In the genomic region with DNA sequence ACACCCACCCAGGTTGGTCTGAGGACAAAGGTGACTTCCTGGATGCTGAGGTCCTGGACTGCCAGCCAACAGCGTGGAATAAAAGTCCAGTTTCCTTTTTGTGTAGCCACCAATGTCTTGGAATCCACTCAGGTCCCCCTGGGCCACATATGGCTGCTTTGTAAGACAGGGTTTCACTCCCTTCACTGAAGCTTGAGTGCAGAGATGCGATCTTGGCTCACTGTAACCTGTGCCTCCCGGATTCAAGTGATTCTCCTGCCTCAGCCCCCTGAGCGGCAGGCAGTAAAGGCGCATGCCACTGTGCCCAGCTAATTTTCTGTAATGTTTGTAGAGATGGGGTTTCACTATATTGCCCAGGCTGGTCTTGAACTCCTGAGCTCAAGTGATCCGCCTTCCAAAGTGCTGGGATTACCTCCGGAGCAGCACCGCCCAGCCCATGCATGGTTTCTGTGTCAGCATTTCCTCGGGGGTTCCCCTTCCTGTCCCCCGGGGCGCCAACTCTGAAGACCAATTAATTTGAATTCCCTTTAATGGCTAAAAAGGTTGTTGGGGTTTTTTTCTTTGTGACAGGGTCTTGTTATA, we compare ENCODE assay signal across 13 cellular contexts. TPM values are rescaled to one million over a fixed set of nuclear protein-coding genes. Genes with fewer than 3 reads are reported as not detected.
DNase-seq lines count a peak whose midpoint lies in the region; ATAC-seq, FAIRE-seq and TF ChIP-seq lines count a peak whose summit lies in the region.
"Had no signal": no experiment of that assay in that cellular context is flagged by ENCODE, and none has a peak within 500 bp of the region (broad histone marks: within the 10 kb centered on the region; RNA-seq: fewer than 3 reads in every experiment).

No MANE protein-coding gene starts in this region.

- H3K4me3 Mint-ChIP-seq in T-helper 17 cell: peak overlapping the region; percentile 31
- peak overlapping the region; percentile 66 for H3K4me3 Mint-ChIP-seq in memory B cell
- no peak overlapping the region for H3K4me3 Mint-ChIP-seq in activated naive CD4-positive, alpha-beta T cell treated with anti-CD3 and anti-CD28 coated beads, Interleukin-2, amount 10 ng/mL, durations not matched to agents 7 days and 5 days

- H3K4me3 ChIP-seq in liver (ENCODE audit: low read depth in 1 of 3, low read length in 3 of 3) (no peak overlapping the region), HepG2 (replicated peaks in 1 of 3; ENCODE audit: insufficient read depth in 1 of 3, low read depth in 2 of 3, low read length in 3 of 3) (no peak overlapping the region), uterus (peak overlapping the region in 1 of 2 donors; percentile 6)

- H3K9ac ChIP-seq in liver (ENCODE audit: low read depth in 1 of 2, low read length in 2 of 2): peak overlapping the region in 1 of 2 donors; percentile 18
- H3K9ac ChIP-seq in HepG2 (ENCODE audit: insufficient read depth, low read depth, low read length): no peak overlapping the region

- ATAC-seq in HepG2 (no peak), T-helper 17 cell (peak; percentile 69), memory B cell (ENCODE audit: low read depth) (peak; percentile 96), HG03097 (IDR thresholded peaks at IDR 0.05; ENCODE audit: low FRiP score, unreplicated experiment) (no peak), GM19452 (IDR thresholded peaks at IDR 0.05; ENCODE audit: unreplicated experiment) (no peak)

- CTCF ChIA-PET in HepG2 (lab: Yijun Ruan, JAX; ENCODE audit: low intra/inter-chr PET ratio, low total read pairs): no interaction called here
- CTCF ChIA-PET in activated naive CD4-positive, alpha-beta T cell treated with anti-CD3 and anti-CD28 coated beads, Interleukin-2, amount 10 ng/mL, durations not matched to agents 7 days and 5 days (lab: Charles Lee): interaction anchor here (0.6 kb wide), 1 partner anchor 8 kb away, joined by 3 read pairs; no protein-coding TSS in a partner anchor

- intact Hi-C loops in HepG2 (cut with micrococcal nuclease; ENCODE audit: unreplicated experiment) (no loop called here), uterus (cut with DNase I; ENCODE audit: low total_unique reads) (no loop called here)

- no peaks in the 10 kb centered on the region for H4K20me1 ChIP-seq in HepG2 (ENCODE audit: insufficient read depth, low read length)

- no TSS peak for BruUV-seq in HepG2 (replicated peaks; lab: Mats Ljungman, UMichigan)

- H3K4me1 Mint-ChIP-seq in T-helper 17 cell (peaks cover 6% of the 10 kb centered on the region), memory B cell (peaks cover 9% of the 10 kb centered on the region)
- peaks cover 8% of the 10 kb centered on the region for H3K4me1 Mint-ChIP-seq in activated naive CD4-positive, alpha-beta T cell treated with anti-CD3 and anti-CD28 coated beads, Interleukin-2, amount 10 ng/mL, durations not matched to agents 7 days and 5 days

- 67% methylated on average over 11 of the region's 11 CpGs for WGBS in liver
- WGBS in HepG2 (ENCODE audit: low lambda C conversion rate): 87% methylated on average over 5 of the region's 11 CpGs

- POLR2A ChIA-PET in HepG2 (lab: Yijun Ruan, JAX): no interaction called here

- peaks cover 1 to 24% (median 7%) of the 10 kb centered on the region in 4 donors for H3K36me3 ChIP-seq in liver (ENCODE audit: control insufficient read depth in 4 of 4, insufficient read depth in 3 of 4, low read depth in 1 of 4, low read length in 3 of 4)
- peaks cover 0 to 8% of the 10 kb centered on the region in 2 experiments; a peak in 1 of 5 replicates for H3K36me3 ChIP-seq in HepG2 (replicated peaks in 1 of 2; ENCODE audit: control insufficient read depth in 1 of 2, insufficient read depth in 2 of 2, low read length in 2 of 2)
- no peaks in the 10 kb centered on the region for H3K36me3 ChIP-seq in uterus

- no peaks in the 10 kb centered on the region for H3K36me3 Mint-ChIP-seq in T-helper 17 cell (ENCODE audit: low read depth)
- no peaks in the 10 kb centered on the region for H3K36me3 Mint-ChIP-seq in memory B cell
- H3K36me3 Mint-ChIP-seq in activated naive CD4-positive, alpha-beta T cell treated with anti-CD3 and anti-CD28 coated beads, Interleukin-2, amount 10 ng/mL, durations not matched to agents 7 days and 5 days: no peaks in the 10 kb centered on the region

- H3K27ac ChIP-seq in liver (ENCODE audit: low read depth in 1 of 2, low read length in 2 of 2) (peak overlapping the region; percentile 61 to 68), HepG2 (ENCODE audit: extremely low read length, insufficient read depth, low read length) (no peak overlapping the region), uterus (peak overlapping the region; percentile 98 to 99)

- TF ChIP-seq EP300 in HepG2 (IDR thresholded peaks at IDR 0.05; ENCODE audit: low read depth in 2 of 2, low read length in 2 of 2) (no peak), HepG2 (CRISPR knock-in tag; IDR thresholded peaks at IDR 0.05; ENCODE audit: borderline replicate concordance) (no peak)

- H3K27me3 ChIP-seq in liver (ENCODE audit: control insufficient read depth in 4 of 4, insufficient read depth in 4 of 4, low read length in 3 of 4): no peaks in the 10 kb centered on the region
- H3K27me3 ChIP-seq in HepG2 (ENCODE audit: control insufficient read depth in 1 of 2, insufficient read depth in 2 of 2, low read length in 2 of 2): no peaks in the 10 kb centered on the region
- H3K27me3 ChIP-seq in uterus: no peaks in the 10 kb centered on the region

- FAIRE-seq in HepG2 (lab: Jason Lieb, UNC): no peak
- FAIRE-seq: H54 had no signal

- no peak for DNase-seq in HepG2 (ENCODE audit: low spot score)
- no peak for DNase-seq in T-helper 17 cell
- peak; percentile 57 to 62 for DNase-seq in memory B cell (ENCODE audit: low spot score in 2 of 2)
- DNase-seq in uterus: no peak
- DNase-seq in activated naive CD4-positive, alpha-beta T cell treated with anti-CD3 and anti-CD28 coated beads, Interleukin-2, amount 10 ng/mL, durations not matched to agents 7 days and 5 days: no peak
- DNase-seq: NCI-H2171 treated with DMSO at 0.1 percent for 48 hours, SIG-M5 had no signal

- no peak for TF ChIP-seq CTCF in liver (IDR thresholded peaks at IDR 0.05; ENCODE audit: low read depth, low read length, missing input control)
- TF ChIP-seq CTCF in HepG2 (CRISPR knock-in tag; IDR thresholded peaks at IDR 0.05): no peak
- no peak for TF ChIP-seq CTCF in uterus (IDR thresholded peaks at IDR 0.05)

- TF ChIP-seq RAD21 in liver (IDR thresholded peaks at IDR 0.05): no peak
- TF ChIP-seq RAD21 in HepG2 (CRISPR knock-in tag; IDR thresholded peaks at IDR 0.05): no peak

- H3K4me1 ChIP-seq in liver (ENCODE audit: control insufficient read depth in 4 of 4, insufficient read depth in 4 of 4, low read length in 3 of 4) (peaks cover 4 to 17% (median 11%) of the 10 kb centered on the region in 4 donors), HepG2 (ENCODE audit: insufficient read depth, low read length) (peaks cover 8% of the 10 kb centered on the region; the same call in 1 of the 2 replicates), uterus (peaks cover 0 to 24% of the 10 kb centered on the region in 2 donors)

- no peaks in the 10 kb centered on the region for H3K9me3 Mint-ChIP-seq in memory B cell
- H3K9me3 Mint-ChIP-seq in activated naive CD4-positive, alpha-beta T cell treated with anti-CD3 and anti-CD28 coated beads, Interleukin-2, amount 10 ng/mL, durations not matched to agents 7 days and 5 days: no peaks in the 10 kb centered on the region

- no peaks in the 10 kb centered on the region for H3K79me2 ChIP-seq in HepG2 (ENCODE audit: insufficient read depth, low read length)

- in situ Hi-C loops in HepG2 (cut with HindIII; ENCODE audit: extremely low pct_ligation_motif_present, low pct_unique_long_range_greater_than_20kb): no loop called here

- H3K4me2 ChIP-seq in HepG2 (ENCODE audit: low read depth, low read length): no peak overlapping the region

- TF ChIP-seq POLR2A in HepG2 (IDR thresholded peaks at IDR 0.05; ENCODE audit: insufficient read depth in 1 of 2, low read depth in 2 of 2, low read length in 2 of 2) (no peak), uterus (IDR thresholded peaks at IDR 0.05) (no peak)

- H3K27me3 Mint-ChIP-seq in T-helper 17 cell: peaks cover 5% of the 10 kb centered on the region
- H3K27me3 Mint-ChIP-seq in memory B cell: peaks cover 19% of the 10 kb centered on the region
- peaks cover 18% of the 10 kb centered on the region for H3K27me3 Mint-ChIP-seq in activated naive CD4-positive, alpha-beta T cell treated with anti-CD3 and anti-CD28 coated beads, Interleukin-2, amount 10 ng/mL, durations not matched to agents 7 days and 5 days
- H3K27me3 Mint-ChIP-seq: progenitor cell of endocrine pancreas had no signal

- H3K9me3 ChIP-seq in liver (ENCODE audit: control insufficient read depth in 4 of 4, low read length in 3 of 4) (no peaks in the 10 kb centered on the region), HepG2 (ENCODE audit: low read length) (no peaks in the 10 kb centered on the region), T-helper 17 cell (ENCODE audit: control insufficient read depth, low read length, poor library complexity, severe bottlenecking) (no peaks in the 10 kb centered on the region), uterus (no peaks in the 10 kb centered on the region)

- peak overlapping the region; percentile 72 for H3K27ac Mint-ChIP-seq in T-helper 17 cell
- H3K27ac Mint-ChIP-seq in memory B cell: peak overlapping the region; percentile 41
- H3K27ac Mint-ChIP-seq in activated naive CD4-positive, alpha-beta T cell treated with anti-CD3 and anti-CD28 coated beads, Interleukin-2, amount 10 ng/mL, durations not matched to agents 7 days and 5 days: no peak overlapping the region
- H3K27ac Mint-ChIP-seq: progenitor cell of endocrine pancreas had no signal

- H2AFZ ChIP-seq in HepG2 (ENCODE audit: low read length): no peak overlapping the region

RNA-seq across cellular contexts. Expression of a gene that starts 17.5 kb away (rescaled TPM):
- total RNA-seq in liver: 10 to 100 TPM; 51.0 to 67.8 TPM
- polyA plus RNA-seq in liver: 10 to 100 TPM; 15.0 to 30.3 TPM
- total RNA-seq in HepG2 (2016; rRNA removed; fragmentation: Illumina TruSeq; extraction: Trizol): 11.0 and 12.9 TPM in 2 replicates
- total RNA-seq in HepG2 (2016; cell fraction: cytosol; rRNA removed; fragmentation: Illumina TruSeq; extraction: Trizol; ENCODE audit: low read depth): 1.5 TPM in 2 replicates
- total RNA-seq in HepG2 (2016; cell fraction: insoluble cytoplasmic fraction; rRNA removed; fragmentation: Illumina TruSeq; extraction: Trizol): 10.8 and 16.5 TPM in 2 replicates
- total RNA-seq in HepG2 (2016; cell fraction: membrane; rRNA removed; fragmentation: Illumina TruSeq; extraction: Trizol): 6.2 TPM in 2 replicates
- 12.8 and 13.5 TPM in 2 replicates for total RNA-seq in HepG2 (2016; cell fraction: nucleus; rRNA removed; fragmentation: Illumina TruSeq; extraction: Trizol)
- 5.7 and 6.8 TPM in 2 replicates for polyA plus RNA-seq in HepG2 (2011; rRNA removed)
- polyA plus RNA-seq in HepG2 (2011; cell fraction: cytosol; rRNA removed): 4.3 and 5.1 TPM in 2 replicates
- polyA plus RNA-seq in HepG2 (2011; cell fraction: nucleus; rRNA removed): 21.5 and 24.8 TPM in 2 replicates
- polyA plus RNA-seq in HepG2 (2012): 7.1 and 11.3 TPM in 2 replicates
- 0.79 and 1.2 TPM in 2 replicates for polyA plus RNA-seq in HepG2 (2016; cell fraction: cytosol; fragmentation: Illumina TruSeq; extraction: Trizol; ENCODE audit: low read depth)
- polyA plus RNA-seq in HepG2 (2016; cell fraction: insoluble cytoplasmic fraction; fragmentation: Illumina TruSeq; extraction: Trizol; ENCODE audit: low read depth): 8.4 and 13.7 TPM in 2 replicates
- polyA plus RNA-seq in HepG2 (2016; cell fraction: membrane; fragmentation: Illumina TruSeq; extraction: Trizol; ENCODE audit: low read depth): 2.9 and 3.9 TPM in 2 replicates
- 27.2 and 28.0 TPM in 2 replicates for polyA plus RNA-seq in HepG2 (2016; cell fraction: nucleus; fragmentation: Illumina TruSeq; extraction: Trizol; ENCODE audit: insufficient read depth, low read depth)
- polyA minus RNA-seq in HepG2 (2011; rRNA and poly(A)+ RNA removed; ENCODE audit: low replicate concordance): 25.5 and 78.0 TPM in 2 replicates
- 8.5 and 9.8 TPM in 2 replicates for polyA minus RNA-seq in HepG2 (2011; cell fraction: cytosol; rRNA and poly(A)+ RNA removed)
- polyA minus RNA-seq in HepG2 (2011; cell fraction: nucleus; rRNA and poly(A)+ RNA removed): 5.2 and 9.0 TPM in 2 replicates
- total RNA-seq in T-helper 17 cell: under 1 TPM; 0.63 to 0.72 TPM
- 100 to 1,000 TPM; 326 to 762 (median 535) TPM for total RNA-seq in uterus

RNA-seq across cellular contexts. Expression of a gene that starts 24.2 kb away (rescaled TPM):
- 10 to 100 TPM in 1 of 2 donors, under 1 TPM in 1; 0.42 to 72.5 TPM for total RNA-seq in liver
- polyA plus RNA-seq in liver: 1 to 10 TPM; 1.2 to 1.4 TPM
- 46.2 and 63.2 TPM in 2 replicates for total RNA-seq in HepG2 (2016; rRNA removed; fragmentation: Illumina TruSeq; extraction: Trizol)
- total RNA-seq in HepG2 (2016; cell fraction: cytosol; rRNA removed; fragmentation: Illumina TruSeq; extraction: Trizol; ENCODE audit: low read depth): 7.6 and 7.9 TPM in 2 replicates
- 47.6 and 55.0 TPM in 2 replicates for total RNA-seq in HepG2 (2016; cell fraction: insoluble cytoplasmic fraction; rRNA removed; fragmentation: Illumina TruSeq; extraction: Trizol)
- total RNA-seq in HepG2 (2016; cell fraction: membrane; rRNA removed; fragmentation: Illumina TruSeq; extraction: Trizol): 21.9 and 24.3 TPM in 2 replicates
- total RNA-seq in HepG2 (2016; cell fraction: nucleus; rRNA removed; fragmentation: Illumina TruSeq; extraction: Trizol): 24.3 and 25.4 TPM in 2 replicates
- 8.8 and 10.0 TPM in 2 replicates for polyA plus RNA-seq in HepG2 (2011; rRNA removed)
- 6.3 and 10.5 TPM in 2 replicates for polyA plus RNA-seq in HepG2 (2011; cell fraction: cytosol; rRNA removed)
- polyA plus RNA-seq in HepG2 (2011; cell fraction: nucleus; rRNA removed): 10.2 and 12.2 TPM in 2 replicates
- polyA plus RNA-seq in HepG2 (2012): 3.9 and 8.5 TPM in 2 replicates
- polyA plus RNA-seq in HepG2 (2016; cell fraction: cytosol; fragmentation: Illumina TruSeq; extraction: Trizol; ENCODE audit: low read depth): 3.0 and 3.9 TPM in 2 replicates
- 26.0 and 27.0 TPM in 2 replicates for polyA plus RNA-seq in HepG2 (2016; cell fraction: insoluble cytoplasmic fraction; fragmentation: Illumina TruSeq; extraction: Trizol; ENCODE audit: low read depth)
- 7.2 and 8.5 TPM in 2 replicates for polyA plus RNA-seq in HepG2 (2016; cell fraction: membrane; fragmentation: Illumina TruSeq; extraction: Trizol; ENCODE audit: low read depth)
- polyA plus RNA-seq in HepG2 (2016; cell fraction: nucleus; fragmentation: Illumina TruSeq; extraction: Trizol; ENCODE audit: insufficient read depth, low read depth): 31.6 and 34.4 TPM in 2 replicates
- polyA minus RNA-seq in HepG2 (2011; rRNA and poly(A)+ RNA removed; ENCODE audit: low replicate concordance): 27.2 and 131 TPM in 2 replicates
- polyA minus RNA-seq in HepG2 (2011; cell fraction: cytosol; rRNA and poly(A)+ RNA removed): 11.4 and 21.7 TPM in 2 replicates
- 8.6 and 9.8 TPM in 2 replicates for polyA minus RNA-seq in HepG2 (2011; cell fraction: nucleus; rRNA and poly(A)+ RNA removed)
- total RNA-seq in T-helper 17 cell: under 1 TPM; 0.62 to 0.89 TPM
- 10 to 100 TPM in 1 of 4 donors, 1 to 10 TPM in 3; 1.8 to 21.8 (median 2.6) TPM for total RNA-seq in uterus

RNA-seq across cellular contexts. Expression of a gene that starts 59.6 kb away (rescaled TPM):
- total RNA-seq in liver (10 to 100 TPM; 32.4 to 33.9 TPM), HepG2 (2016; rRNA removed; fragmentation: Illumina TruSeq; extraction: Trizol) (9.8 and 27.3 TPM in 2 replicates), T-helper 17 cell (not detected), uterus (1 to 10 TPM in 1 of 4 donors, not detected in 3; 3.0 TPM)
- polyA plus RNA-seq in liver (100 to 1,000 TPM; 101 to 107 TPM), HepG2 (2011; rRNA removed) (243 and 436 TPM in 2 replicates)
- 8.5 and 9.2 TPM in 2 replicates for total RNA-seq in HepG2 (2016; cell fraction: cytosol; rRNA removed; fragmentation: Illumina TruSeq; extraction: Trizol; ENCODE audit: low read depth)
- total RNA-seq in HepG2 (2016; cell fraction: insoluble cytoplasmic fraction; rRNA removed; fragmentation: Illumina TruSeq; extraction: Trizol): 10.0 and 28.0 TPM in 2 replicates
- 4.7 and 6.0 TPM in 2 replicates for total RNA-seq in HepG2 (2016; cell fraction: membrane; rRNA removed; fragmentation: Illumina TruSeq; extraction: Trizol)
- 17.9 and 23.8 TPM in 2 replicates for total RNA-seq in HepG2 (2016; cell fraction: nucleus; rRNA removed; fragmentation: Illumina TruSeq; extraction: Trizol)
- 348 and 360 TPM in 2 replicates for polyA plus RNA-seq in HepG2 (2011; cell fraction: cytosol; rRNA removed)
- 144 and 221 TPM in 2 replicates for polyA plus RNA-seq in HepG2 (2011; cell fraction: nucleus; rRNA removed)
- 51.8 and 140 TPM in 2 replicates for polyA plus RNA-seq in HepG2 (2012)
- 5.4 and 8.8 TPM in 2 replicates for polyA plus RNA-seq in HepG2 (2016; cell fraction: cytosol; fragmentation: Illumina TruSeq; extraction: Trizol; ENCODE audit: low read depth)
- polyA plus RNA-seq in HepG2 (2016; cell fraction: insoluble cytoplasmic fraction; fragmentation: Illumina TruSeq; extraction: Trizol; ENCODE audit: low read depth): 8.3 and 9.3 TPM in 2 replicates
- 5.7 and 6.0 TPM in 2 replicates for polyA plus RNA-seq in HepG2 (2016; cell fraction: membrane; fragmentation: Illumina TruSeq; extraction: Trizol; ENCODE audit: low read depth)
- polyA plus RNA-seq in HepG2 (2016; cell fraction: nucleus; fragmentation: Illumina TruSeq; extraction: Trizol; ENCODE audit: insufficient read depth, low read depth): 33.3 and 34.8 TPM in 2 replicates
- 46.9 TPM in 1 of 2 replicates, not detected in the other for polyA minus RNA-seq in HepG2 (2011; rRNA and poly(A)+ RNA removed; ENCODE audit: low replicate concordance)
- 34.2 and 44.2 TPM in 2 replicates for polyA minus RNA-seq in HepG2 (2011; cell fraction: cytosol; rRNA and poly(A)+ RNA removed)
- polyA minus RNA-seq in HepG2 (2011; cell fraction: nucleus; rRNA and poly(A)+ RNA removed): 16.1 and 21.8 TPM in 2 replicates
- total RNA-seq: cerebellum, progenitor cell of endocrine pancreas had no signal

Comparison
In these comparisons a context has a peak if more than half of its experiments do, and no peak if none do; other contexts are left out.
1. ATAC-seq: peak in T-helper 17 cell (single experiment) and memory B cell (single experiment); none in HepG2 (single experiment), HG03097 (single experiment) and GM19452 (single experiment).
2. DNase-seq: peak in memory B cell (2 of 2); none in HepG2 (single experiment), T-helper 17 cell (0 of 3), uterus (0 of 2) and activated naive CD4-positive, alpha-beta T cell treated with anti-CD3 and anti-CD28 coated beads, Interleukin-2, amount 10 ng/mL, durations not matched to agents 7 days and 5 days (single experiment).
3. RNA of a gene that starts 17.5 kb away (total RNA-seq): 326 to 762 TPM in uterus; 51.0 to 67.8 TPM in liver, 1.5 to 16.5 TPM in HepG2 and 0.63 to 0.72 TPM in T-helper 17 cell; every median in the first group is over 4 times any median in the second.